Comparison of ENCODE assay signal across 18 cellular contexts in the genomic region with DNA sequence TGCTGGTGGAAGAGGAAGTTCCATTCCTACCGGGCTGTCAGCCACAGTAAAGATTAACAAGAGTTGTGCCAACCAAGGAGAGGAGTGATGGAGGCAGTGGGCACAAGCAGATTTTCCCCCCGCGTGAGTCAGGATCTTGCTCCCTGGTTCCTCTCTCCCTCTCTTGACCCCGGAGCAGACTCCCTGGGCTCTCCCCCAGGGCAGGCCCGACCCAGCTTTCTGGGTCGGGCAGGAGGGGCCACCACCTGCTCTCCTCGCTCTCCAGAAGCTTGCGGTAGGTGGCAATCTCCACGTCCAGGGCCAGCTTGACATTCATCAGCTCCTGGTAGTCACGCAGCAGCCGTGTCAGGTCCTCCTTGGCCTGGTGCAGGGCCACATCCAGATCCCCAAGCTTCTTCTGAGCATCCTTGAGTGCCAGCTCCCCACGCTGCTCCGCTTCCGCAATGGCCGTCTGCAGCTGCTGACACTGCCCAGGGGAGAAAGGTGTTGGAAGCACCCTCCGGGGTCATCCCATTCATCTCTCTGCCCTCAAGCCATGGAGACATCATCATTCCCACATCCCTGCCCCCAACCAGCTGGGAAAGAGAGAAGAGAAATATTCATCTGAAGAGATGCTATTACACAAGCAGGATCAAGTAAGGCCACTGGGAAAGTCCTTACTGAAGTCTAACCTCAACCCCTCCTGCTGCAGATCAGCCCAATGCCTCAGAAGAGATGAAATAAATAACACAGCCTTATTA. TPM values are rescaled to one million over a fixed set of nuclear protein-coding genes. Genes with fewer than 3 reads are reported as not detected.
DNase-seq lines count a peak whose midpoint lies in the region; ATAC-seq and TF ChIP-seq lines count a peak whose summit lies in the region.
"Had no signal": no experiment of that assay in that cellular context is flagged by ENCODE, and none has a peak within 500 bp of the region (broad histone marks: within the 10 kb centered on the region; RNA-seq: fewer than 3 reads in every experiment).

No MANE protein-coding gene starts in this region.

- H4K8ac ChIP-seq in mesenchymal stem cell (ENCODE audit: low read length), result no peak overlapping the region

- H3K4ac ChIP-seq in mesenchymal stem cell (ENCODE audit: low read depth in 1 of 2, low read length in 2 of 2), result no peak overlapping the region

- H3K27ac ChIP-seq in PC-3 (ENCODE audit: low read length) (no peak overlapping the region), mesenchymal stem cell (ENCODE audit: low read length, poor library complexity, severe bottlenecking) (no peak overlapping the region), colonic mucosa (no peak overlapping the region), testis (no peak overlapping the region)
- H3K27ac ChIP-seq: BLaER1 had no signal

- TF ChIP-seq POLR2A in testis (IDR thresholded peaks at IDR 0.05), result no peak

- H2AFZ ChIP-seq in PC-3 (ENCODE audit: low read length) (0 out of 2 replicates have a peak overlapping the region, but pooled peaks have one; percentile 4), mesenchymal stem cell (ENCODE audit: low read depth, low read length) (no peak overlapping the region)
- H2AFZ ChIP-seq: GM23338 had no signal

- DNase-seq in PC-3, result no peak
- DNase-seq in mesenchymal stem cell, result no peak
- peak; percentile 62 for DNase-seq in posterior vena cava (ENCODE audit: low spot score)
- no peak for DNase-seq in colonic mucosa
- DNase-seq in testis, result no peak
- DNase-seq: AML-193; Caco-2; CD8-positive, alpha-beta memory T cell; DND-41; GDM1; HCEC 1CT had no signal

- H3K4me3 Mint-ChIP-seq in activated T-helper 17 cell treated with anti-CD3 and anti-CD28 coated beads, Interleukin-2, amount 50 U/mL, for 72 hours, result no peak overlapping the region
- H3K4me3 Mint-ChIP-seq: CD8-positive, alpha-beta memory T cell; GM23338; HFFc6 had no signal

- H4K91ac ChIP-seq in mesenchymal stem cell (ENCODE audit: low read length), result peak overlapping the region; percentile 3

- H3K36me3 ChIP-seq in PC-3 (ENCODE audit: low read depth, low read length) (no peaks in the 10 kb centered on the region), mesenchymal stem cell (ENCODE audit: control insufficient read depth in 1 of 2, insufficient read depth in 2 of 2, low read depth in 1 of 2, low read length in 2 of 2) (no peaks in the 10 kb centered on the region), colonic mucosa (no peaks in the 10 kb centered on the region), testis (ENCODE audit: low read depth, missing control alignments) (no peaks in the 10 kb centered on the region)
- H3K36me3 ChIP-seq: BLaER1 had no signal

- no TSS peak for BruUV-seq in PC-3 (replicated peaks; lab: Mats Ljungman, UMichigan)

- H4K20me1 ChIP-seq in PC-3 (ENCODE audit: low read length), result no peaks in the 10 kb centered on the region
- H4K20me1 ChIP-seq: BLaER1 had no signal

- H3K23ac ChIP-seq in mesenchymal stem cell (ENCODE audit: low read length in 2 of 2), result no peak overlapping the region

- POLR2A ChIA-PET in PC-3 (lab: Charles Lee; ENCODE audit: unreplicated experiment), result no interaction called here

- H3K9me2 ChIP-seq in PC-3 (replicated peaks; ENCODE audit: low read length), result no peaks in the 10 kb centered on the region

- no peak for TF ChIP-seq CTCF in PC-3 (conservative IDR thresholded peaks at IDR 0.05; ENCODE audit: low read depth, low read length)
- no peak for TF ChIP-seq CTCF in colonic mucosa (IDR thresholded peaks at IDR 0.05)
- no peak for TF ChIP-seq CTCF in testis (IDR thresholded peaks at IDR 0.05)

- peak overlapping the region; percentile 41 for H3K27ac Mint-ChIP-seq in activated T-helper 17 cell treated with anti-CD3 and anti-CD28 coated beads, Interleukin-2, amount 50 U/mL, for 72 hours
- H3K27ac Mint-ChIP-seq: GM23338, HFFc6 had no signal

- CTCF ChIA-PET in PC-3 (lab: Charles Lee), result no interaction called here

- intact Hi-C loops in PC-3 (cut with micrococcal nuclease) (no loop called here), posterior vena cava (cut with DNase I) (no loop called here), colonic mucosa (cut with DNase I) (no loop called here), testis (cut with DNase I; ENCODE audit: low total_unique reads) (no loop called here)

- H3F3A ChIP-seq in PC-3 (ENCODE audit: low read length, unreplicated experiment), result no peaks in the 10 kb centered on the region

- no peak overlapping the region for H2BK15ac ChIP-seq in mesenchymal stem cell (ENCODE audit: low read depth, poor library complexity, severe bottlenecking)

- 83% methylated on average over 15 of the region's 16 CpGs for WGBS in mesenchymal stem cell
- WGBS in testis, 2 donors, result 63 to 77% methylated on average over 8 to 16 of the region's 16 CpGs

- H2BK120ac ChIP-seq in mesenchymal stem cell (ENCODE audit: low read depth, low read length), result no peak overlapping the region

- H3K27me3 ChIP-seq in PC-3 (ENCODE audit: low read length) (no peaks in the 10 kb centered on the region), mesenchymal stem cell (ENCODE audit: control insufficient read depth in 1 of 2, insufficient read depth in 1 of 2, low read length in 2 of 2) (peaks cover 23 to 65% of the 10 kb centered on the region in 2 experiments), colonic mucosa (no peaks in the 10 kb centered on the region), testis (no peaks in the 10 kb centered on the region)
- H3K27me3 ChIP-seq: BLaER1 had no signal

- H2AK5ac ChIP-seq in mesenchymal stem cell (ENCODE audit: low read length, severe bottlenecking), result no peak overlapping the region

- H3K4me2 ChIP-seq in PC-3 (ENCODE audit: low read length), result no peak overlapping the region
- H3K4me2 ChIP-seq in mesenchymal stem cell (ENCODE audit: low read length, poor library complexity, severe bottlenecking), result no peak overlapping the region
- H3K4me2 ChIP-seq: BLaER1, GM23338 had no signal

- H2BK5ac ChIP-seq in mesenchymal stem cell (ENCODE audit: low read depth, low read length, poor library complexity, severe bottlenecking), result no peak overlapping the region

- no peaks in the 10 kb centered on the region for H3K4me1 Mint-ChIP-seq in activated T-helper 17 cell treated with anti-CD3 and anti-CD28 coated beads, Interleukin-2, amount 50 U/mL, for 72 hours
- H3K4me1 Mint-ChIP-seq: CD8-positive, alpha-beta memory T cell; GM23338 had no signal

- H2BK12ac ChIP-seq in mesenchymal stem cell (ENCODE audit: low read length in 2 of 2), result no peak overlapping the region

- H3K79me1 ChIP-seq in mesenchymal stem cell (replicated peaks; ENCODE audit: low read length, poor library complexity, severe bottlenecking), result no peaks in the 10 kb centered on the region

- H3K9me3 Mint-ChIP-seq in activated T-helper 17 cell treated with anti-CD3 and anti-CD28 coated beads, Interleukin-2, amount 50 U/mL, for 72 hours, result no peaks in the 10 kb centered on the region
- H3K9me3 Mint-ChIP-seq: CD8-positive, alpha-beta memory T cell; GM23338; HFFc6 had no signal

- H3K79me2 ChIP-seq in PC-3 (ENCODE audit: low read length), result no peaks in the 10 kb centered on the region

- H3K36me3 Mint-ChIP-seq in activated T-helper 17 cell treated with anti-CD3 and anti-CD28 coated beads, Interleukin-2, amount 50 U/mL, for 72 hours (ENCODE audit: low read depth), result no peaks in the 10 kb centered on the region
- H3K36me3 Mint-ChIP-seq: CD8-positive, alpha-beta memory T cell had no signal

- H3K9me3 ChIP-seq in PC-3 (ENCODE audit: low read length), result no peaks in the 10 kb centered on the region
- no peaks in the 10 kb centered on the region for H3K9me3 ChIP-seq in mesenchymal stem cell (ENCODE audit: control insufficient read depth, low read length)
- no peaks in the 10 kb centered on the region for H3K9me3 ChIP-seq in colonic mucosa
- no peaks in the 10 kb centered on the region for H3K9me3 ChIP-seq in testis
- H3K9me3 ChIP-seq: BLaER1, Caco-2 had no signal

- peaks cover 12% of the 10 kb centered on the region; the same call in 1 of the 2 replicates for H3K4me1 ChIP-seq in PC-3 (ENCODE audit: insufficient read depth, low read length)
- H3K4me1 ChIP-seq in mesenchymal stem cell (ENCODE audit: control insufficient read depth, insufficient read depth, low read depth, low read length), result peaks cover 12% of the 10 kb centered on the region
- no peaks in the 10 kb centered on the region for H3K4me1 ChIP-seq in colonic mucosa
- H3K4me1 ChIP-seq in testis, result no peaks in the 10 kb centered on the region
- H3K4me1 ChIP-seq: BLaER1 had no signal

- H3K18ac ChIP-seq in mesenchymal stem cell (ENCODE audit: low read depth in 1 of 2, low read length in 2 of 2), result no peak overlapping the region

- H3K27me3 Mint-ChIP-seq in activated T-helper 17 cell treated with anti-CD3 and anti-CD28 coated beads, Interleukin-2, amount 50 U/mL, for 72 hours, result peaks cover 12% of the 10 kb centered on the region

- H3K9ac ChIP-seq in PC-3 (ENCODE audit: low read length), result no peak overlapping the region
- no peak overlapping the region for H3K9ac ChIP-seq in mesenchymal stem cell (ENCODE audit: low read length)
- no peak overlapping the region for H3K9ac ChIP-seq in colonic mucosa (ENCODE audit: low read depth in 2 of 2, low read length in 2 of 2)
- H3K9ac ChIP-seq: BLaER1 had no signal

- ATAC-seq in PC-3, result no peak
- ATAC-seq in activated T-helper 17 cell treated with anti-CD3 and anti-CD28 coated beads, Interleukin-2, amount 50 U/mL, for 72 hours (replicated peaks), result no peak
- ATAC-seq in GM21360 (IDR thresholded peaks at IDR 0.05; ENCODE audit: unreplicated experiment), result no peak
- ATAC-seq: GM23338, HepG2 had no signal

- H3K14ac ChIP-seq in mesenchymal stem cell (ENCODE audit: low read length in 2 of 2), result no peak overlapping the region

- H3K4me3 ChIP-seq in PC-3 (ENCODE audit: low read length) (no peak overlapping the region), mesenchymal stem cell (ENCODE audit: insufficient read depth in 1 of 2, low read depth in 1 of 2, low read length in 2 of 2) (no peak overlapping the region), colonic mucosa (no peak overlapping the region), testis (no peak overlapping the region)
- H3K4me3 ChIP-seq: BLaER1, GM23338 had no signal

RNA-seq across cellular contexts. Expression of a gene that starts 9.0 kb away (rescaled TPM):
- total RNA-seq in PC-3 (2014; rRNA removed), result 20.7 and 23.0 TPM in 2 replicates
- not detected for total RNA-seq in activated T-helper 17 cell treated with anti-CD3 and anti-CD28 coated beads, Interleukin-2, amount 50 U/mL, for 72 hours
- not detected for polyA plus RNA-seq in mesenchymal stem cell (2013, experiment 1 of 2)
- not detected for polyA plus RNA-seq in mesenchymal stem cell (2013, experiment 2 of 2)
- not detected for total RNA-seq in posterior vena cava
- total RNA-seq in colonic mucosa, result not detected
- total RNA-seq in testis, result under 1 TPM in 1 of 2 donors, not detected in 1; 0.19 TPM
- polyA plus RNA-seq in testis (ENCODE audit: insufficient read depth, low read depth, low replicate concordance), result not detected
- total RNA-seq: A673; CD8-positive, alpha-beta memory T cell; GM23338; HepG2 had no signal
- polyA plus RNA-seq: CD8-positive, alpha-beta memory T cell; GM23338; HepG2 had no signal

RNA-seq across cellular contexts. Expression of a gene that starts 11.2 kb away (rescaled TPM):
- 0.46 TPM in 1 of 2 replicates, not detected in the other for total RNA-seq in PC-3 (2014; rRNA removed)
- total RNA-seq in activated T-helper 17 cell treated with anti-CD3 and anti-CD28 coated beads, Interleukin-2, amount 50 U/mL, for 72 hours, result under 1 TPM in 1 of 2 donors, not detected in 1; 0.82 TPM
- not detected for polyA plus RNA-seq in mesenchymal stem cell (2013, experiment 1 of 2)
- polyA plus RNA-seq in mesenchymal stem cell (2013, experiment 2 of 2), result 0.03 TPM
- not detected for total RNA-seq in posterior vena cava
- not detected for total RNA-seq in colonic mucosa
- under 1 TPM; 0.19 to 0.24 TPM for total RNA-seq in testis
- not detected for polyA plus RNA-seq in testis (ENCODE audit: insufficient read depth, low read depth, low replicate concordance)
- total RNA-seq: A673; Caco-2; CD8-positive, alpha-beta memory T cell; HepG2; HFFc6 had no signal
- polyA plus RNA-seq: CD8-positive, alpha-beta memory T cell; GM23338 had no signal

RNA-seq across cellular contexts. Expression of a gene that starts 25.9 kb away (rescaled TPM):
- total RNA-seq in PC-3 (2014; rRNA removed) (0.12 and 0.15 TPM in 2 replicates), posterior vena cava (not detected), colonic mucosa (not detected), testis (1 to 10 TPM in 1 of 2 donors, under 1 TPM in 1; 0.93 to 1.1 TPM)
- total RNA-seq in activated T-helper 17 cell treated with anti-CD3 and anti-CD28 coated beads, Interleukin-2, amount 50 U/mL, for 72 hours, result not detected
- not detected for polyA plus RNA-seq in mesenchymal stem cell (2013, experiment 1 of 2)
- not detected for polyA plus RNA-seq in mesenchymal stem cell (2013, experiment 2 of 2)
- 0.99 TPM for polyA plus RNA-seq in testis (ENCODE audit: insufficient read depth, low read depth, low replicate concordance)
- total RNA-seq: A673; Caco-2; CD8-positive, alpha-beta memory T cell; GM23338; HepG2 had no signal
- polyA plus RNA-seq: CD8-positive, alpha-beta memory T cell; GM23338; HepG2 had no signal

RNA-seq across cellular contexts. Expression of a gene that starts 27.0 kb away (rescaled TPM):
- total RNA-seq in PC-3 (2014; rRNA removed), result 0.17 and 0.33 TPM in 2 replicates
- total RNA-seq in activated T-helper 17 cell treated with anti-CD3 and anti-CD28 coated beads, Interleukin-2, amount 50 U/mL, for 72 hours, result not detected
- polyA plus RNA-seq in mesenchymal stem cell (2013, experiment 1 of 2), result not detected
- not detected for polyA plus RNA-seq in mesenchymal stem cell (2013, experiment 2 of 2)
- total RNA-seq in posterior vena cava, result not detected
- not detected for total RNA-seq in colonic mucosa
- total RNA-seq in testis, result not detected
- polyA plus RNA-seq in testis (ENCODE audit: insufficient read depth, low read depth, low replicate concordance), result not detected
- total RNA-seq: A673; Caco-2; CD8-positive, alpha-beta memory T cell; GM23338; HepG2; HFFc6 had no signal
- polyA plus RNA-seq: CD8-positive, alpha-beta memory T cell; GM23338; HepG2 had no signal

RNA-seq across cellular contexts. Expression of a gene that starts 45.8 kb away (rescaled TPM):
- total RNA-seq in PC-3 (2014; rRNA removed) (not detected in 2 replicates), posterior vena cava (not detected), colonic mucosa (not detected), testis (not detected)
- total RNA-seq in activated T-helper 17 cell treated with anti-CD3 and anti-CD28 coated beads, Interleukin-2, amount 50 U/mL, for 72 hours, result not detected
- not detected for polyA plus RNA-seq in mesenchymal stem cell (2013, experiment 1 of 2)
- polyA plus RNA-seq in mesenchymal stem cell (2013, experiment 2 of 2), result not detected
- polyA plus RNA-seq in testis (ENCODE audit: insufficient read depth, low read depth, low replicate concordance), result not detected
- total RNA-seq: A673; Caco-2; CD8-positive, alpha-beta memory T cell; GM23338; HepG2; HFFc6 had no signal
- polyA plus RNA-seq: CD8-positive, alpha-beta memory T cell; GM23338; HepG2 had no signal

Comparison
In these comparisons a context has a peak if more than half of its experiments do, and no peak if none do; other contexts are left out.
1. RNA of a gene that starts 9.0 kb away (total RNA-seq): 20.7 to 23.0 TPM in PC-3; not detected in posterior vena cava, 0.19 TPM in testis, not detected in activated T-helper 17 cell treated with anti-CD3 and anti-CD28 coated beads, Interleukin-2, amount 50 U/mL, for 72 hours and not detected in colonic mucosa; every median in the first group is over 10 times any median in the second.